In genomic region chr1:153227810-153228209, GRCh38 we compare ENCODE assay signal across 40 cellular contexts. TPM values are rescaled to one million over a fixed set of nuclear protein-coding genes. Genes with fewer than 3 reads are reported as not detected.
"Had no signal": no experiment of that assay in that cellular context is flagged by ENCODE, and none has a peak within 500 bp of the region (broad histone marks: within the 10 kb centered on the region; RNA-seq: fewer than 3 reads in every experiment).

No MANE protein-coding gene starts in this region.

- H3K4me3 ChIP-seq: MG63 had no signal

- H3K36me3 ChIP-seq: MG63 had no signal

- DNase-seq: Kasumi-1, MG63, MM.1S, MV-4-11, NCI-H1048, NCI-H1092, NCI-H1092 treated with DMSO at 0.1 percent for 48 hours, NCI-H1105, NCI-H1105 treated with DMSO at 0.1 percent for 48 hours, NCI-H1417, NCI-H1417 treated with DMSO at 0.1 percent for 48 hours, NCI-H1436, NCI-H1436 treated with DMSO at 0.1 percent for 48 hours, NCI-H146, NCI-H1694, NCI-H1694 treated with DMSO at 0.1 percent for 48 hours, NCI-H187, NCI-H187 treated with DMSO at 0.1 percent for 48 hours, NCI-H1930, NCI-H2029, NCI-H2029 treated with DMSO at 0.1 percent for 48 hours, NCI-H2081, NCI-H2081 treated with DMSO at 0.1 percent for 48 hours, NCI-H2107, NCI-H2171, NCI-H2171 treated with DMSO at 0.1 percent for 48 hours, NCI-H2227 treated with DMSO at 0.1 percent for 48 hours, NCI-H226, NCI-H345, NCI-H446, NCI-H446 treated with DMSO at 0.1 percent for 48 hours, NCI-H510A, NCI-H510A treated with DMSO at 0.1 percent for 48 hours, NCI-H524, NCI-H524 treated with DMSO at 0.1 percent for 48 hours, NCI-H526 had no signal

- H3K9me3 ChIP-seq: MG63 had no signal

- H3K27me3 ChIP-seq: MG63 had no signal

RNA-seq across cellular contexts. Expression of gene PRR9, which starts 10.4 kb away (rescaled TPM):
- total RNA-seq: LHCN-M2, M059J, MCF 10A, NCI-H460 had no signal

RNA-seq across cellular contexts. Expression of gene LELP1, which starts 24.6 kb away (rescaled TPM):
- total RNA-seq: LHCN-M2, M059J, MCF 10A, NCI-H460 had no signal

RNA-seq across cellular contexts. Expression of gene LORICRIN, which starts 31.7 kb away (rescaled TPM):
- total RNA-seq: LHCN-M2, M059J, MCF 10A, NCI-H460 had no signal
